In the genomic region with DNA sequence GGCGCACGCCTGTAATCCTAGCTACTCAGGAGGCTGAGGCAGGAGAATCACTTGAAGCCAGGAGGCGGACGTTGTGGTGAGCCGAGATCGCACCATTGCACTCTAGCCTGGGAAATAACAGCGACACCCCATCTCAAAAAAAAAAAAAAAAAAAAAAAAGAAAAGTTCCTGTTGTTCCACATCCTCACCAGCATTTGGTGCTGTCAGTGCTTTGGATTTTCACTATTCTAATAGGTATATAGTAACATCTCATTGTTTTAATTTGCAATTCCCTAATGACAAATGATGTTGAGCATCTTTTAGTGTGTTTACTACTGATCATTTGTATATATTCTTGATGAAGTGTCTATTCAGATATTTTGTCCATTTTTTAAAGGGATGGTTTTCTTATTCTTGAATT, we compare ENCODE assay signal across 1 cellular context.
TF ChIP-seq lines count a peak whose summit lies in the region.

No MANE protein-coding gene starts in this region.

TF ChIP-seq in SK-N-SH treated with all-trans-retinoic acid at 6 μM for 48 hours, 23 proteins besides CTCF, POLR2A, EP300 and RAD21 (continued from another document):
- TF ChIP-seq, protein P1, sequence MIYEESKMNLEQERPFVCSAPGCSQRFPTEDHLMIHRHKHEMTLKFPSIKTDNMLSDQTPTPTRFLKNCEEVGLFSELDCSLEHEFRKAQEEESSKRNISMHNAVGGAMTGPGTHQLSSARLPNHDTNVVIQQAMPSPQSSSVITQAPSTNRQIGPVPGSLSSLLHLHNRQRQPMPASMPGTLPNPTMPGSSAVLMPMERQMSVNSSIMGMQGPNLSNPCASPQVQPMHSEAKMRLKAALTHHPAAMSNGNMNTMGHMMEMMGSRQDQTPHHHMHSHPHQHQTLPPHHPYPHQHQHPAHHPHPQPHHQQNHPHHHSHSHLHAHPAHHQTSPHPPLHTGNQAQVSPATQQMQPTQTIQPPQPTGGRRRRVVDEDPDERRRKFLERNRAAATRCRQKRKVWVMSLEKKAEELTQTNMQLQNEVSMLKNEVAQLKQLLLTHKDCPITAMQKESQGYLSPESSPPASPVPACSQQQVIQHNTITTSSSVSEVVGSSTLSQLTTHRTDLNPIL (CRISPR knock-in tag; IDR thresholded peaks at IDR 0.05; ENCODE audit: low read depth): no peak
- TF ChIP-seq ZFP30 (CRISPR knock-in tag; IDR thresholded peaks at IDR 0.05) (no peak), RARB (CRISPR knock-in tag; IDR thresholded peaks at IDR 0.05) (no peak), TCF4 (CRISPR knock-in tag; IDR thresholded peaks at IDR 0.05; ENCODE audit: borderline replicate concordance) (no peak), ISL1 (CRISPR knock-in tag; IDR thresholded peaks at IDR 0.05) (no peak), ZFP3 (CRISPR knock-in tag; IDR thresholded peaks at IDR 0.05) (no peak), TOX (CRISPR knock-in tag; IDR thresholded peaks at IDR 0.05; ENCODE audit: borderline replicate concordance) (no peak), GLIS3 (CRISPR knock-in tag; IDR thresholded peaks at IDR 0.05) (no peak), BACH2 (CRISPR knock-in tag; IDR thresholded peaks at IDR 0.05; ENCODE audit: borderline replicate concordance) (no peak), ARNTL (CRISPR knock-in tag; IDR thresholded peaks at IDR 0.05; ENCODE audit: borderline replicate concordance, low read depth) (no peak), SNAI2 (CRISPR knock-in tag; IDR thresholded peaks at IDR 0.05) (no peak), ZNF70 (CRISPR knock-in tag; IDR thresholded peaks at IDR 0.05) (no peak)
- TF ChIP-seq, protein P2, sequence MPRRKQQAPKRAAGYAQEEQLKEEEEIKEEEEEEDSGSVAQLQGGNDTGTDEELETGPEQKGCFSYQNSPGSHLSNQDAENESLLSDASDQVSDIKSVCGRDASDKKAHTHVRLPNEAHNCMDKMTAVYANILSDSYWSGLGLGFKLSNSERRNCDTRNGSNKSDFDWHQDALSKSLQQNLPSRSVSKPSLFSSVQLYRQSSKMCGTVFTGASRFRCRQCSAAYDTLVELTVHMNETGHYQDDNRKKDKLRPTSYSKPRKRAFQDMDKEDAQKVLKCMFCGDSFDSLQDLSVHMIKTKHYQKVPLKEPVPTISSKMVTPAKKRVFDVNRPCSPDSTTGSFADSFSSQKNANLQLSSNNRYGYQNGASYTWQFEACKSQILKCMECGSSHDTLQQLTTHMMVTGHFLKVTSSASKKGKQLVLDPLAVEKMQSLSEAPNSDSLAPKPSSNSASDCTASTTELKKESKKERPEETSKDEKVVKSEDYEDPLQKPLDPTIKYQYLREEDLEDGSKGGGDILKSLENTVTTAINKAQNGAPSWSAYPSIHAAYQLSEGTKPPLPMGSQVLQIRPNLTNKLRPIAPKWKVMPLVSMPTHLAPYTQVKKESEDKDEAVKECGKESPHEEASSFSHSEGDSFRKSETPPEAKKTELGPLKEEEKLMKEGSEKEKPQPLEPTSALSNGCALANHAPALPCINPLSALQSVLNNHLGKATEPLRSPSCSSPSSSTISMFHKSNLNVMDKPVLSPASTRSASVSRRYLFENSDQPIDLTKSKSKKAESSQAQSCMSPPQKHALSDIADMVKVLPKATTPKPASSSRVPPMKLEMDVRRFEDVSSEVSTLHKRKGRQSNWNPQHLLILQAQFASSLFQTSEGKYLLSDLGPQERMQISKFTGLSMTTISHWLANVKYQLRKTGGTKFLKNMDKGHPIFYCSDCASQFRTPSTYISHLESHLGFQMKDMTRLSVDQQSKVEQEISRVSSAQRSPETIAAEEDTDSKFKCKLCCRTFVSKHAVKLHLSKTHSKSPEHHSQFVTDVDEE (CRISPR knock-in tag; IDR thresholded peaks at IDR 0.05): no peak
- TF ChIP-seq, protein P3, sequence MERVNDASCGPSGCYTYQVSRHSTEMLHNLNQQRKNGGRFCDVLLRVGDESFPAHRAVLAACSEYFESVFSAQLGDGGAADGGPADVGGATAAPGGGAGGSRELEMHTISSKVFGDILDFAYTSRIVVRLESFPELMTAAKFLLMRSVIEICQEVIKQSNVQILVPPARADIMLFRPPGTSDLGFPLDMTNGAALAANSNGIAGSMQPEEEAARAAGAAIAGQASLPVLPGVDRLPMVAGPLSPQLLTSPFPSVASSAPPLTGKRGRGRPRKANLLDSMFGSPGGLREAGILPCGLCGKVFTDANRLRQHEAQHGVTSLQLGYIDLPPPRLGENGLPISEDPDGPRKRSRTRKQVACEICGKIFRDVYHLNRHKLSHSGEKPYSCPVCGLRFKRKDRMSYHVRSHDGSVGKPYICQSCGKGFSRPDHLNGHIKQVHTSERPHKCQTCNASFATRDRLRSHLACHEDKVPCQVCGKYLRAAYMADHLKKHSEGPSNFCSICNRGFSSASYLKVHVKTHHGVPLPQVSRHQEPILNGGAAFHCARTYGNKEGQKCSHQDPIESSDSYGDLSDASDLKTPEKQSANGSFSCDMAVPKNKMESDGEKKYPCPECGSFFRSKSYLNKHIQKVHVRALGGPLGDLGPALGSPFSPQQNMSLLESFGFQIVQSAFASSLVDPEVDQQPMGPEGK (CRISPR knock-in tag; IDR thresholded peaks at IDR 0.05; ENCODE audit: borderline replicate concordance): no peak
- TF ChIP-seq, protein P4, sequence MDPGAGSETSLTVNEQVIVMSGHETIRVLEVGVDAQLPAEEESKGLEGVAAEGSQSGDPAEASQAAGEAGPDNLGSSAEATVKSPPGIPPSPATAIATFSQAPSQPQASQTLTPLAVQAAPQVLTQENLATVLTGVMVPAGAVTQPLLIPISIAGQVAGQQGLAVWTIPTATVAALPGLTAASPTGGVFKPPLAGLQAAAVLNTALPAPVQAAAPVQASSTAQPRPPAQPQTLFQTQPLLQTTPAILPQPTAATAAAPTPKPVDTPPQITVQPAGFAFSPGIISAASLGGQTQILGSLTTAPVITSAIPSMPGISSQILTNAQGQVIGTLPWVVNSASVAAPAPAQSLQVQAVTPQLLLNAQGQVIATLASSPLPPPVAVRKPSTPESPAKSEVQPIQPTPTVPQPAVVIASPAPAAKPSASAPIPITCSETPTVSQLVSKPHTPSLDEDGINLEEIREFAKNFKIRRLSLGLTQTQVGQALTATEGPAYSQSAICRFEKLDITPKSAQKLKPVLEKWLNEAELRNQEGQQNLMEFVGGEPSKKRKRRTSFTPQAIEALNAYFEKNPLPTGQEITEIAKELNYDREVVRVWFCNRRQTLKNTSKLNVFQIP (CRISPR knock-in tag; IDR thresholded peaks at IDR 0.05; ENCODE audit: borderline replicate concordance, low read depth): no peak
